In genomic region chr4:62434921-62435320, GRCh38 we compare ENCODE assay signal across 32 cellular contexts.
DNase-seq lines count a peak whose midpoint lies in the region; ATAC-seq, FAIRE-seq and TF ChIP-seq lines count a peak whose summit lies in the region.
"Had no signal": no experiment of that assay in that cellular context is flagged by ENCODE, and none has a peak within 500 bp of the region (broad histone marks: within the 10 kb centered on the region; RNA-seq: fewer than 3 reads in every experiment).

No MANE protein-coding gene starts in this region.

- DNase-seq in SK-N-SH (no peak), GM18507 (ENCODE audit: extremely low spot score, insufficient read length, low read depth) (no peak)
- no peak for DNase-seq in CD4-positive, alpha-beta memory T cell
- DNase-seq: 8988T; ACHN; AML-193; BE2C; C1 segment of cervical spinal cord; Caco-2; Calu3; CD4-positive, alpha-beta T cell; CD4-positive, CD25-positive, alpha-beta regulatory T cell; CD8-positive, alpha-beta memory T cell; CD8-positive, alpha-beta T cell; COR-L47; DMS 273 treated with DMSO at 0.1 percent for 48 hours; DMS153; DMS53; DMS79; DMS79 treated with DMSO at 0.1 percent for 48 hours; DND-41; EL had no signal

- H3K36me3 ChIP-seq in SK-N-SH (replicated peaks in 1 of 2; ENCODE audit: control insufficient read depth in 1 of 2, insufficient read depth in 2 of 2, low read length in 1 of 2) = no peaks in the 10 kb centered on the region
- no peaks in the 10 kb centered on the region for H3K36me3 ChIP-seq in CD4-positive, alpha-beta memory T cell (ENCODE audit: insufficient read depth, low read length)
- H3K36me3 ChIP-seq: BE2C; BLaER1; BLaER1 treated with 17β-estradiol and CSF1 and Interleukin-3, amounts not matched to agents 10 nM and 100 nM had no signal

- no peak overlapping the region for H3K4me3 ChIP-seq in SK-N-SH (ENCODE audit: low read depth in 2 of 2, low read length in 1 of 2)
- H3K4me3 ChIP-seq in CD4-positive, alpha-beta memory T cell (ENCODE audit: low read length in 2 of 2) = no peak overlapping the region
- H3K4me3 ChIP-seq: A549; BLaER1; BLaER1 treated with 17β-estradiol and CSF1 and Interleukin-3, amounts not matched to agents 10 nM and 100 nM had no signal

- FAIRE-seq in GM18507 (lab: Jason Lieb, UNC) = peak; percentile 9
- FAIRE-seq: A204.1, A549, D721Med had no signal

- H3K9ac ChIP-seq in SK-N-SH = no peak overlapping the region
- H3K9ac ChIP-seq: BLaER1; BLaER1 treated with 17β-estradiol and CSF1 and Interleukin-3, amounts not matched to agents 10 nM and 100 nM had no signal

- intact Hi-C loops in CD4-positive, alpha-beta memory T cell (cut with micrococcal nuclease) = no loop called here

- peaks cover 3 to 38% (median 15%) of the 10 kb centered on the region in 8 donors for H3K9me3 Mint-ChIP-seq in CD4-positive, alpha-beta memory T cell

- no peaks in the 10 kb centered on the region for H3F3A ChIP-seq in SK-N-SH (replicated peaks; ENCODE audit: insufficient read depth)

- no peaks in the 10 kb centered on the region for H3K79me2 ChIP-seq in SK-N-SH (ENCODE audit: insufficient read depth)

- no peak overlapping the region for H3K4me2 ChIP-seq in SK-N-SH
- H3K4me2 ChIP-seq: A549; BLaER1; BLaER1 treated with 17β-estradiol and CSF1 and Interleukin-3, amounts not matched to agents 10 nM and 100 nM had no signal

- no peak for TF ChIP-seq CTCF in SK-N-SH (IDR thresholded peaks at IDR 0.05)

- H4K20me1 ChIP-seq in SK-N-SH (ENCODE audit: insufficient read depth) = no peaks in the 10 kb centered on the region
- H4K20me1 ChIP-seq: BLaER1; BLaER1 treated with 17β-estradiol and CSF1 and Interleukin-3, amounts not matched to agents 10 nM and 100 nM had no signal

- H3K4me3 Mint-ChIP-seq in CD4-positive, alpha-beta memory T cell = no peak overlapping the region
- H3K4me3 Mint-ChIP-seq: B cell; CD14-positive monocyte; CD4-positive, alpha-beta T cell; CD4-positive, CD25-positive, alpha-beta regulatory T cell; CD8-positive, alpha-beta memory T cell; CD8-positive, alpha-beta T cell had no signal

- no peaks in the 10 kb centered on the region for H3K27me3 ChIP-seq in SK-N-SH (ENCODE audit: insufficient read depth)
- H3K27me3 ChIP-seq in CD4-positive, alpha-beta memory T cell (ENCODE audit: insufficient read depth, low read length) = no peaks in the 10 kb centered on the region
- H3K27me3 ChIP-seq: BE2C; BLaER1; BLaER1 treated with 17β-estradiol and CSF1 and Interleukin-3, amounts not matched to agents 10 nM and 100 nM had no signal

- no peak overlapping the region for H3K27ac Mint-ChIP-seq in CD4-positive, alpha-beta memory T cell
- H3K27ac Mint-ChIP-seq: B cell; CD14-positive monocyte; CD4-positive, alpha-beta T cell; CD4-positive, CD25-positive, alpha-beta regulatory T cell; CD8-positive, alpha-beta memory T cell; CD8-positive, alpha-beta T cell had no signal

- POLR2A ChIA-PET in SK-N-SH (lab: Yijun Ruan, JAX) = no interaction called here
- POLR2A ChIA-PET in CD4-positive, alpha-beta memory T cell (lab: Charles Lee; ENCODE audit: partially characterized antibody) = no interaction called here

- CTCF ChIA-PET in SK-N-SH (lab: Yijun Ruan, JAX) = no interaction called here
- CTCF ChIA-PET in CD4-positive, alpha-beta memory T cell (lab: Charles Lee; ENCODE audit: partially characterized antibody) = no interaction called here

- no peak for TF ChIP-seq RAD21 in SK-N-SH (IDR thresholded peaks at IDR 0.05; ENCODE audit: low read length)

- no peaks in the 10 kb centered on the region for H3K4me1 ChIP-seq in SK-N-SH (ENCODE audit: control insufficient read depth in 1 of 2, insufficient read depth in 2 of 2, low read depth in 1 of 2, low read length in 1 of 2)
- no peaks in the 10 kb centered on the region for H3K4me1 ChIP-seq in CD4-positive, alpha-beta memory T cell (ENCODE audit: insufficient read depth, low read length)
- H3K4me1 ChIP-seq: A549, BE2C, BLaER1, Caco-2 had no signal

- no peak for TF ChIP-seq EP300 in SK-N-SH (IDR thresholded peaks at IDR 0.05; ENCODE audit: borderline replicate concordance in 1 of 2, low read depth in 1 of 2, low read length in 1 of 2)

- no peak overlapping the region for H3K27ac ChIP-seq in SK-N-SH (ENCODE audit: low read depth in 2 of 2, low read length in 1 of 2)
- H3K27ac ChIP-seq in CD4-positive, alpha-beta memory T cell (ENCODE audit: low read depth, low read length) = no peak overlapping the region
- H3K27ac ChIP-seq: 22Rv1; A549; BLaER1; BLaER1 treated with 17β-estradiol and CSF1 and Interleukin-3, amounts not matched to agents 10 nM and 100 nM; C4-2B had no signal

- no peaks in the 10 kb centered on the region for H3K9me2 ChIP-seq in SK-N-SH

- no peak for ATAC-seq in SK-N-SH treated with all-trans-retinoic acid at 6 μM for 48 hours
- ATAC-seq: A549; CD8-positive, alpha-beta T cell had no signal

- H3K4me1 Mint-ChIP-seq in CD4-positive, alpha-beta memory T cell = no peaks in the 10 kb centered on the region
- H3K4me1 Mint-ChIP-seq: B cell; CD14-positive monocyte; CD4-positive, CD25-positive, alpha-beta regulatory T cell; CD8-positive, alpha-beta memory T cell had no signal

- H3K36me3 Mint-ChIP-seq in CD4-positive, alpha-beta memory T cell = no peaks in the 10 kb centered on the region
- H3K36me3 Mint-ChIP-seq: CD14-positive monocyte; CD4-positive, CD25-positive, alpha-beta regulatory T cell; CD8-positive, alpha-beta T cell had no signal

- no peaks in the 10 kb centered on the region for H3K9me3 ChIP-seq in SK-N-SH
- H3K9me3 ChIP-seq in CD4-positive, alpha-beta memory T cell (ENCODE audit: control insufficient read depth in 1 of 2, low read length in 2 of 2) = peaks cover 0 to 4% of the 10 kb centered on the region in 2 donors
- H3K9me3 ChIP-seq: A549, BE2C, Caco-2 had no signal

- H2AFZ ChIP-seq in SK-N-SH (ENCODE audit: low read depth) = no peak overlapping the region

- no peaks in the 10 kb centered on the region for H3K27me3 Mint-ChIP-seq in CD4-positive, alpha-beta memory T cell
- H3K27me3 Mint-ChIP-seq: B cell; CD4-positive, alpha-beta T cell; CD4-positive, CD25-positive, alpha-beta regulatory T cell; CD8-positive, alpha-beta memory T cell had no signal

TF ChIP-seq in SK-N-SH treated with all-trans-retinoic acid at 6 μM for 48 hours, 23 proteins besides CTCF, POLR2A, EP300 and RAD21:
- TF ChIP-seq BACH2 (CRISPR knock-in tag; IDR thresholded peaks at IDR 0.05; ENCODE audit: borderline replicate concordance) (no peak), ZNF8 (CRISPR knock-in tag; IDR thresholded peaks at IDR 0.05) (peak; percentile 95)

TF ChIP-seq in SK-N-SH, 30 proteins besides CTCF, POLR2A, EP300 and RAD21:
- no peak for TF ChIP-seq YY1 (IDR thresholded peaks at IDR 0.05; ENCODE audit: low read depth)
- no peak for TF ChIP-seq MEF2A (IDR thresholded peaks at IDR 0.05; ENCODE audit: borderline replicate concordance, low read depth)
- TF ChIP-seq FOXJ3 (CRISPR knock-in tag; IDR thresholded peaks at IDR 0.05) = no peak
- no peak for TF ChIP-seq TAF1 (IDR thresholded peaks at IDR 0.05; ENCODE audit: borderline replicate concordance, low read depth, low read length)
